ENCODE assay signal across 1 cellular context in the genomic region with DNA sequence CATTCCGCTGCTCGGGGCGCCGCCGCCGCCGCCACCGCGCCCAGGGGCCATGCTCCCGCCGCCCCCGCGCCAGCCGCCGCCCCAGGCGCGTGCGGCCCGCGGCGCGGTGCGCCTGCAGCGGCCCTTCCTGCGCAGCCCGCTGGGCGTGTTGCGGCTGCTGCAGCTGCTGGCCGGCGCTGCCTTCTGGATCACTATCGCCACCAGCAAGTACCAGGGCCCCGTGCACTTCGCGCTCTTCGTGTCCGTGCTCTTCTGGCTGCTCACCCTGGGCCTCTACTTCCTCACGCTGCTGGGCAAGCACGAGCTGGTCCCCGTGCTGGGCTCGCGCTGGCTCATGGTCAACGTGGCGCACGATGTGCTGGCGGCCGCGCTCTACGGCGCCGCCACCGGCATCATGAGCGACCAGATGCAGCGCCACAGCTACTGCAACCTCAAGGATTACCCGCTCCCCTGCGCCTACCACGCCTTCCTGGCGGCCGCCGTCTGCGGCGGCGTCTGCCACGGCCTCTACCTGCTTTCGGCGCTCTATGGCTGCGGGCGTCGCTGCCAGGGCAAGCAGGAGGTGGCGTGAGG.
TF ChIP-seq lines count a peak whose summit lies in the region.

No MANE protein-coding gene starts in this region.

TF ChIP-seq in WTC11, 78 proteins besides CTCF, POLR2A, EP300 and RAD21 (continued from another document):
- TF ChIP-seq, protein P1, sequence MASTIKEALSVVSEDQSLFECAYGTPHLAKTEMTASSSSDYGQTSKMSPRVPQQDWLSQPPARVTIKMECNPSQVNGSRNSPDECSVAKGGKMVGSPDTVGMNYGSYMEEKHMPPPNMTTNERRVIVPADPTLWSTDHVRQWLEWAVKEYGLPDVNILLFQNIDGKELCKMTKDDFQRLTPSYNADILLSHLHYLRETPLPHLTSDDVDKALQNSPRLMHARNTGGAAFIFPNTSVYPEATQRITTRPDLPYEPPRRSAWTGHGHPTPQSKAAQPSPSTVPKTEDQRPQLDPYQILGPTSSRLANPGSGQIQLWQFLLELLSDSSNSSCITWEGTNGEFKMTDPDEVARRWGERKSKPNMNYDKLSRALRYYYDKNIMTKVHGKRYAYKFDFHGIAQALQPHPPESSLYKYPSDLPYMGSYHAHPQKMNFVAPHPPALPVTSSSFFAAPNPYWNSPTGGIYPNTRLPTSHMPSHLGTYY (CRISPR knock-in tag; IDR thresholded peaks at IDR 0.05): no peak
- no peak for TF ChIP-seq TP53 (CRISPR knock-in tag; IDR thresholded peaks at IDR 0.05)
- no peak for TF ChIP-seq ZNF671 (CRISPR knock-in tag; IDR thresholded peaks at IDR 0.05)
- peak; percentile 38; the same call in 1 of the 2 replicates for TF ChIP-seq MYBL2 (CRISPR knock-in tag; IDR thresholded peaks at IDR 0.05)
- no peak for TF ChIP-seq ZNF423 (CRISPR knock-in tag; IDR thresholded peaks at IDR 0.05)
- TF ChIP-seq FOXK1 (CRISPR knock-in tag; IDR thresholded peaks at IDR 0.05): peak; percentile 87
- TF ChIP-seq CBFB (CRISPR knock-in tag; IDR thresholded peaks at IDR 0.05; ENCODE audit: low read depth): no peak
- 0 out of 2 replicates have a peak, but pooled peaks have one; percentile 79 for TF ChIP-seq ATF1 (CRISPR knock-in tag; IDR thresholded peaks at IDR 0.05)
- TF ChIP-seq, protein P2, sequence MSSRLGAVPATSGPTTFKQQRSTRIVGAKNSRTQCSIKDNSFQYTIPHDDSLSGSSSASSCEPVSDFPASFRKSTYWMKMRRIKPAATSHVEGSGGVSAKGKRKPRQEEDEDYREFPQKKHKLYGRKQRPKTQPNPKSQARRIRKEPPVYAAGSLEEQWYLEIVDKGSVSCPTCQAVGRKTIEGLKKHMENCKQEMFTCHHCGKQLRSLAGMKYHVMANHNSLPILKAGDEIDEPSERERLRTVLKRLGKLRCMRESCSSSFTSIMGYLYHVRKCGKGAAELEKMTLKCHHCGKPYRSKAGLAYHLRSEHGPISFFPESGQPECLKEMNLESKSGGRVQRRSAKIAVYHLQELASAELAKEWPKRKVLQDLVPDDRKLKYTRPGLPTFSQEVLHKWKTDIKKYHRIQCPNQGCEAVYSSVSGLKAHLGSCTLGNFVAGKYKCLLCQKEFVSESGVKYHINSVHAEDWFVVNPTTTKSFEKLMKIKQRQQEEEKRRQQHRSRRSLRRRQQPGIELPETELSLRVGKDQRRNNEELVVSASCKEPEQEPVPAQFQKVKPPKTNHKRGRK (CRISPR knock-in tag; IDR thresholded peaks at IDR 0.05; ENCODE audit: borderline replicate concordance): no peak
- TF ChIP-seq TCF7 (CRISPR knock-in tag; IDR thresholded peaks at IDR 0.05; ENCODE audit: low read depth): no peak; the same call in 1 of the 2 replicates
- TF ChIP-seq, protein P3, sequence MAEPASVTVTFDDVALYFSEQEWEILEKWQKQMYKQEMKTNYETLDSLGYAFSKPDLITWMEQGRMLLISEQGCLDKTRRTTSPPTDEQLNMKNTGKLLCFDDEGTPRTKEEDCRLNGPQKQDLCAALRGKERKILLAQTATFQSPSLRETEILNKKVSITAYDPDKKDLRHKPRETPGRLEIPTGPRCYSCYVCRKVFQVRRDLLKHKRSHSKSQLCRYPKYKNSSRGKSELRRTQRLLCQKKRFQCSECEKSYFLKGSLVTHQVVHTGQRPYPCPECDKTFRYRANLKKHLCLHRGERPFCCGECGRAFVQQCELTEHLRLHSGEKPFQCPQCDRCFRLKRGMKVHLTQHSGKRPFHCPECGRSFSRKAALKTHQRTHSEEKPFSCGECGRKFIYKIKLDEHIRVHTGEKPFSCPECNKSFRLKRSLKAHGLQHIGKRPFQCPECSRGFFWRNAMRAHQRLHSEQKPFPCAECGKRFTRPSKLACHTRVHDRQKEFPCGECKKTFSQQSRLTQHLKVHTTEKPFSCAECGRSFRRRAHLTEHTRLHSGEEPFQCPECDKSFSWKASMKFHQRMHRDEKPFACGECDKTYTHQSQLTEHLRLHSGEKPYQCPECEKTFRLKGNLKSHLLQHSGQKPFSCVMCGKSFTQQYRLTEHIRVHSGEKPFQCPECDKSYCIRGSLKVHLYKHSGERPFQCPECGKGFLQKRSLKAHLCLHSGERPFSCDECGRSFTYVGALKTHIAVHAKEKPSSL (CRISPR knock-in tag; conservative IDR thresholded peaks at IDR 0.05): no peak
- peak; percentile 94 for TF ChIP-seq ESRRA (CRISPR knock-in tag; IDR thresholded peaks at IDR 0.05; ENCODE audit: borderline replicate concordance)
- TF ChIP-seq GTF2I (CRISPR knock-in tag; conservative IDR thresholded peaks at IDR 0.05): no peak
